In genomic region chr12:85672436-85672835, GRCh38 we compare ENCODE assay signal across 25 cellular contexts.
"Had no signal": no experiment of that assay in that cellular context is flagged by ENCODE, and none has a peak within 500 bp of the region (broad histone marks: within the 10 kb centered on the region; RNA-seq: fewer than 3 reads in every experiment).

No MANE protein-coding gene starts in this region.

- ATAC-seq: stimulated activated effector memory CD8-positive, alpha-beta T cell treated with anti-CD3 and anti-CD28 coated beads, Interleukin-12 subunit alpha, Interleukin-12 subunit beta, amount 100 ng/mL, for 72 hours; stimulated activated memory B cell treated with anti-CD40 and anti-IgM and Interleukin-4, amounts not matched to agents 10 μg/mL and 1 μg/mL and 100 μg/mL, for 72 hours; stimulated activated naive B cell treated with anti-CD40 and anti-IgM and Interleukin-4, amounts not matched to agents 10 μg/mL and 1 μg/mL and 100 μg/mL, for 72 hours; stimulated activated naive CD8-positive, alpha-beta T cell treated with anti-CD3 and anti-CD28 coated beads, Interleukin-15, amount 100 ng/mL, for 72 hours; stimulated activated naive CD8-positive, alpha-beta T cell treated with anti-CD3 and anti-CD28 coated beads, Interleukin-15, Interleukin-2, amounts not matched to agents 100 U/mL and 50 U/mL, for 24 hours; upper lobe of right lung had no signal

- H3K4me3 ChIP-seq: stomach, suprapubic skin, testis, thoracic aorta, thyroid gland, tibial artery, tibial nerve, upper lobe of left lung, upper lobe of right lung, uterus, vagina had no signal

- H3K9me3 ChIP-seq: suprapubic skin, testis, thoracic aorta, thyroid gland, tibial artery, tibial nerve, upper lobe of left lung, upper lobe of right lung, uterus, vagina had no signal

- H3K27me3 ChIP-seq: stomach, suprapubic skin, testis, thyroid gland, tibial artery, tibial nerve, upper lobe of left lung, upper lobe of right lung, uterus, vagina had no signal

- H3K36me3 ChIP-seq: stomach, suprapubic skin, thoracic aorta, thyroid gland, tibial artery, tibial nerve, upper lobe of left lung, upper lobe of right lung, uterus, vagina had no signal

- DNase-seq: stimulated activated CD4-positive, alpha-beta T cell treated with anti-CD3 and anti-CD28 coated beads, Interleukin-2, amount 100 ng/mL, for 48 hours; stimulated activated CD4-positive, alpha-beta T cell treated with anti-CD3 and anti-CD28 coated beads, Interleukin-4, amount 100 ng/mL, for 1 hour; stimulated activated CD4-positive, alpha-beta T cell treated with anti-CD3 and anti-CD28 coated beads, Interleukin-4, amount 100 ng/mL, for 24 hours; stimulated activated CD4-positive, alpha-beta T cell treated with anti-CD3 and anti-CD28 coated beads, Interleukin-4, amount 100 ng/mL, for 4 hours; stimulated activated CD8-positive, alpha-beta memory T cell treated with anti-CD3 and anti-CD28 coated beads, Interleukin-4, amount 100 ng/mL, for 48 hours; stimulated activated naive B cell treated with anti-CD40 and anti-IgM and Interleukin-4, amounts not matched to agents 10 μg/mL and 1 μg/mL and 100 μg/mL, for 72 hours; stimulated activated naive CD4-positive, alpha-beta T cell; stimulated activated naive CD4-positive, alpha-beta T cell treated with Interleukin-2 at 50 U/mL for 16 hours; stimulated activated naive CD8-positive, alpha-beta T cell treated with anti-CD3 and anti-CD28 coated beads, Interleukin-15, amount 100 ng/mL, for 72 hours; stimulated activated naive CD8-positive, alpha-beta T cell treated with anti-CD3 and anti-CD28 coated beads, Interleukin-15, Interleukin-2, amounts not matched to agents 100 U/mL and 50 U/mL, for 24 hours; stomach; substantia nigra; testis; thyroid gland; tibial artery; trophoblast cell; upper lobe of left lung; upper lobe of right lung; uterus had no signal

- H3K4me1 ChIP-seq: stomach, suprapubic skin, testis, thyroid gland, tibial artery, tibial nerve, upper lobe of left lung, upper lobe of right lung, uterus, vagina had no signal

- H3K27ac ChIP-seq: stomach, suprapubic skin, testis, thoracic aorta, thyroid gland, tibial artery, tibial nerve, upper lobe of left lung, upper lobe of right lung, uterus, vagina had no signal
